ENCODE assay signal across 8 cellular contexts in genomic region chr21:28745131-28746055, GRCh38.
DNase-seq lines count a peak whose midpoint lies in the region; ATAC-seq and TF ChIP-seq lines count a peak whose summit lies in the region.

No MANE protein-coding gene starts in this region.

- H3K36me3 Mint-ChIP-seq in CD8-positive, alpha-beta T cell: peaks cover 7% of the 10 kb centered on the region
- H3K36me3 Mint-ChIP-seq in activated CD8-positive, alpha-beta T cell treated with anti-CD3 and anti-CD28 coated beads for 36 hours (ENCODE audit: low read depth): no peaks in the 10 kb centered on the region
- no peaks in the 10 kb centered on the region for H3K36me3 Mint-ChIP-seq in effector memory CD8-positive, alpha-beta T cell (ENCODE audit: insufficient read depth)
- H3K36me3 Mint-ChIP-seq in memory B cell: no peaks in the 10 kb centered on the region

- H3K4me3 ChIP-seq in CD8-positive, alpha-beta T cell (ENCODE audit: low read depth, low read length): peak overlapping the region; percentile 49

- no peaks in the 10 kb centered on the region for H3K4me1 Mint-ChIP-seq in CD8-positive, alpha-beta T cell (ENCODE audit: low read depth)
- no peaks in the 10 kb centered on the region for H3K4me1 Mint-ChIP-seq in activated CD8-positive, alpha-beta T cell treated with anti-CD3 and anti-CD28 coated beads for 36 hours (ENCODE audit: low read depth)
- peaks cover under 1 to 3% of the 10 kb centered on the region in 2 donors for H3K4me1 Mint-ChIP-seq in effector memory CD8-positive, alpha-beta T cell (ENCODE audit: low read depth in 2 of 2)
- no peaks in the 10 kb centered on the region for H3K4me1 Mint-ChIP-seq in memory B cell

- H3K9me3 Mint-ChIP-seq in CD8-positive, alpha-beta T cell: no peaks in the 10 kb centered on the region
- no peaks in the 10 kb centered on the region for H3K9me3 Mint-ChIP-seq in activated CD8-positive, alpha-beta T cell treated with anti-CD3 and anti-CD28 coated beads for 36 hours
- no peaks in the 10 kb centered on the region for H3K9me3 Mint-ChIP-seq in effector memory CD8-positive, alpha-beta T cell
- no peaks in the 10 kb centered on the region for H3K9me3 Mint-ChIP-seq in memory B cell

- no peaks in the 10 kb centered on the region for H3K27me3 Mint-ChIP-seq in CD8-positive, alpha-beta T cell (ENCODE audit: low read depth)
- no peaks in the 10 kb centered on the region for H3K27me3 Mint-ChIP-seq in activated CD8-positive, alpha-beta T cell treated with anti-CD3 and anti-CD28 coated beads for 36 hours
- no peaks in the 10 kb centered on the region for H3K27me3 Mint-ChIP-seq in effector memory CD8-positive, alpha-beta T cell
- no peaks in the 10 kb centered on the region for H3K27me3 Mint-ChIP-seq in memory B cell

- peak; percentile 86 for ATAC-seq in CD8-positive, alpha-beta T cell
- peak; percentile 90 for ATAC-seq in GM19455 (IDR thresholded peaks at IDR 0.05; ENCODE audit: unreplicated experiment)
- ATAC-seq in HG03575 (IDR thresholded peaks at IDR 0.05; ENCODE audit: extremely low read depth, insufficient number of reproducible peaks, low FRiP score, unreplicated experiment): peak; percentile 59
- ATAC-seq in activated CD8-positive, alpha-beta T cell treated with anti-CD3 and anti-CD28 coated beads for 36 hours: peak; percentile 84
- ATAC-seq in effector memory CD8-positive, alpha-beta T cell (replicated peaks): peak; percentile 88
- ATAC-seq in memory B cell (ENCODE audit: low read depth): peak; percentile 81

- no peak overlapping the region for H3K4me3 Mint-ChIP-seq in CD8-positive, alpha-beta T cell
- no peak overlapping the region for H3K4me3 Mint-ChIP-seq in activated CD8-positive, alpha-beta T cell treated with anti-CD3 and anti-CD28 coated beads for 36 hours
- H3K4me3 Mint-ChIP-seq in effector memory CD8-positive, alpha-beta T cell: no peak overlapping the region
- no peak overlapping the region for H3K4me3 Mint-ChIP-seq in memory B cell

- no peak overlapping the region for H3K27ac ChIP-seq in CD8-positive, alpha-beta T cell (ENCODE audit: low read depth, low read length)

- no peaks in the 10 kb centered on the region for H3K27me3 ChIP-seq in CD8-positive, alpha-beta T cell (ENCODE audit: insufficient read depth, low read length)

- H3K9me3 ChIP-seq in CD8-positive, alpha-beta T cell (ENCODE audit: low read length): no peaks in the 10 kb centered on the region

- POLR2A ChIA-PET in CD8-positive, alpha-beta T cell (lab: Charles Lee): interaction anchor here (0.7 to 1.1 kb wide), 4 partner anchors 10 to 229 kb away, joined by 3 to 4 read pairs (median 3); no protein-coding TSS in a partner anchor
- POLR2A ChIA-PET in activated CD8-positive, alpha-beta T cell treated with anti-CD3 and anti-CD28 coated beads for 36 hours (lab: Charles Lee): interaction anchor here (1.1 kb wide), 1 partner anchor 14 kb away, joined by 3 read pairs; no protein-coding TSS in a partner anchor

- peak; percentile 42 to 73 (median 66) for DNase-seq in CD8-positive, alpha-beta T cell
- DNase-seq in NCI-H774 (lab: John Stamatoyannopoulos, UW) (peak; percentile 73), memory B cell (ENCODE audit: low spot score in 2 of 2) (peak; percentile 57 to 62)
- DNase-seq in activated CD8-positive, alpha-beta T cell treated with anti-CD3 and anti-CD28 coated beads for 36 hours: peak; percentile 78
- peak; percentile 56 to 68 (median 60) for DNase-seq in effector memory CD8-positive, alpha-beta T cell
- DNase-seq in stimulated activated CD8-positive, alpha-beta memory T cell treated with anti-CD3 and anti-CD28 coated beads, Interleukin-12 subunit alpha, Interleukin-12 subunit beta, amount 100 ng/mL, for 1 hour (ENCODE audit: low read depth): peak; percentile 49

- CTCF ChIA-PET in CD8-positive, alpha-beta T cell (lab: Charles Lee): interaction anchor here (0.6 to 4.6 kb wide), 50 partner anchors 9 to 1975 kb away, joined by 3 to 92 read pairs (median 4); no protein-coding TSS in a partner anchor
- CTCF ChIA-PET in activated CD8-positive, alpha-beta T cell treated with anti-CD3 and anti-CD28 coated beads for 36 hours (lab: Charles Lee): interaction anchor here (0.6 to 7.5 kb wide), 113 partner anchors 9 to 1976 kb away, joined by 3 to 165 read pairs (median 4); partner anchors contain the start of gene ADAMTS1

- H3K36me3 ChIP-seq in CD8-positive, alpha-beta T cell (ENCODE audit: insufficient read depth, low read length): no peaks in the 10 kb centered on the region

- TF ChIP-seq CTCF in CD8-positive, alpha-beta T cell (IDR thresholded peaks at IDR 0.05): peak; percentile 73
- peak; percentile 75 for TF ChIP-seq CTCF in activated CD8-positive, alpha-beta T cell treated with anti-CD3 and anti-CD28 coated beads for 36 hours (IDR thresholded peaks at IDR 0.05)

- no peaks in the 10 kb centered on the region for H3K4me1 ChIP-seq in CD8-positive, alpha-beta T cell (ENCODE audit: insufficient read depth, low read length)

- no peak overlapping the region for H3K27ac Mint-ChIP-seq in CD8-positive, alpha-beta T cell
- H3K27ac Mint-ChIP-seq in activated CD8-positive, alpha-beta T cell treated with anti-CD3 and anti-CD28 coated beads for 36 hours: no peak overlapping the region
- H3K27ac Mint-ChIP-seq in effector memory CD8-positive, alpha-beta T cell: no peak overlapping the region
- H3K27ac Mint-ChIP-seq in memory B cell: no peak overlapping the region

- intact Hi-C loops in CD8-positive, alpha-beta T cell (cut with DNase I, micrococcal nuclease): loop anchor here (1.0 to 10.0 kb wide), 7 partner anchors 140 to 1978 kb away; a partner anchor contains a TSS
- intact Hi-C loops in activated CD8-positive, alpha-beta T cell treated with anti-CD3 and anti-CD28 coated beads for 36 hours (cut with micrococcal nuclease): loop anchor here (1.0 to 5.0 kb wide), 2 partner anchors 228 to 1898 kb away; partner anchors contain the start of gene ADAMTS1
